Comparison of ENCODE assay signal across 28 cellular contexts in the genomic region with DNA sequence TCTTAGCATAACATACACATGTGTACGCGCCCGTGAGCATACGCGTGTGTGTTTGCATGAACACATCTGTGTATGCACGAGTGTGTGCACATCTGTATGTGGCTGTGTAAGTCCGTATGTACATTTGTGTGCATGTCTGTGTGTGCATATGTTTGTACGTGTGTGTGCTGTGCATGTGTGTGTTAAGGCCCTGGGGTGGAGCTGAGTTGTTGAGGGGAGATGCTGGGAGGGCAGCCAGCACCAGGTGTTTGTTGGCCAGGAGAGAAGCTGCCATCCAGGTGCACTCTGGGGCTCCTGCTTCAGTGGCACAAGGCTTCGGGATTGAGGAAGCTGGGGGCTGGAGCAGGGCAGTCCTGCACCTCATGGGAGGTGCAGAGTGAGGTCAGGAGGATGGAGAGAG.
"Had no signal": no experiment of that assay in that cellular context is flagged by ENCODE, and none has a peak within 500 bp of the region (broad histone marks: within the 10 kb centered on the region; RNA-seq: fewer than 3 reads in every experiment).

No MANE protein-coding gene starts in this region.

- DNase-seq: naive thymus-derived CD8-positive, alpha-beta T cell; nephron progenitor cell; nucleus accumbens; pancreas; retina; right cardiac atrium; right lobe of liver; sigmoid colon; small intestine; stimulated activated CD4-positive, alpha-beta T cell treated with anti-CD3 and anti-CD28 coated beads, Interleukin-15, amount 100 ng/mL, for 24 hours; stimulated activated CD4-positive, alpha-beta T cell treated with anti-CD3 and anti-CD28 coated beads, Interleukin-2, amount 100 ng/mL, for 24 hours; stimulated activated CD4-positive, alpha-beta T cell treated with anti-CD3 and anti-CD28 coated beads, Interleukin-2, amount 100 ng/mL, for 48 hours; stimulated activated CD4-positive, alpha-beta T cell treated with anti-CD3 and anti-CD28 coated beads, Interleukin-4, amount 100 ng/mL, for 24 hours; stimulated activated naive B cell treated with anti-CD40 and anti-IgM and Interleukin-4, amounts not matched to agents 10 μg/mL and 1 μg/mL and 100 μg/mL, for 72 hours; stimulated activated naive CD4-positive, alpha-beta T cell treated with Interleukin-2 at 50 U/mL for 16 hours; stomach; thyroid gland; trophoblast cell; uterus had no signal

- H3K4me1 ChIP-seq: prostate gland had no signal

- H3K27me3 ChIP-seq: uterus had no signal

- FAIRE-seq: pancreas, small intestine had no signal

- H3K27ac Mint-ChIP-seq: naive thymus-derived CD8-positive, alpha-beta T cell; natural killer cell treated with Interleukin-12 subunit alpha and Interleukin-12 subunit beta and Interleukin-15 and Interleukin-18, amount 100 ng/mL, for 72 hours; nephron progenitor cell; stimulated activated effector memory CD8-positive, alpha-beta T cell treated with anti-CD3 and anti-CD28 coated beads, Interleukin-12 subunit alpha, Interleukin-12 subunit beta, amount 100 ng/mL, for 72 hours; stimulated activated naive B cell treated with anti-CD40 and anti-IgM and Interleukin-4, amounts not matched to agents 10 μg/mL and 1 μg/mL and 100 μg/mL, for 72 hours; stimulated activated naive CD8-positive, alpha-beta T cell treated with anti-CD3 and anti-CD28 coated beads, Interleukin-15, Interleukin-2, amounts not matched to agents 100 ng/mL and 50 ng/mL, for 24 hours had no signal

- H3K27ac ChIP-seq: neutrophil, pancreas, prostate gland, right lobe of liver, sigmoid colon, stomach, thoracic aorta, thyroid gland, tibial nerve, upper lobe of left lung, uterus had no signal

- H3K9me3 Mint-ChIP-seq: naive thymus-derived CD8-positive, alpha-beta T cell; natural killer cell treated with Interleukin-12 subunit alpha and Interleukin-12 subunit beta and Interleukin-15 and Interleukin-18, amount 100 ng/mL, for 72 hours; nephron progenitor cell; neural crest cell; stimulated activated effector memory CD8-positive, alpha-beta T cell treated with anti-CD3 and anti-CD28 coated beads, Interleukin-12 subunit alpha, Interleukin-12 subunit beta, amount 100 ng/mL, for 72 hours; stimulated activated naive B cell treated with anti-CD40 and anti-IgM and Interleukin-4, amounts not matched to agents 10 μg/mL and 1 μg/mL and 100 μg/mL, for 72 hours; stimulated activated naive CD8-positive, alpha-beta T cell treated with anti-CD3 and anti-CD28 coated beads, Interleukin-15, Interleukin-2, amounts not matched to agents 100 ng/mL and 50 ng/mL, for 24 hours had no signal

- ATAC-seq: naive thymus-derived CD8-positive, alpha-beta T cell; natural killer cell treated with Interleukin-12 subunit alpha and Interleukin-12 subunit beta and Interleukin-15 and Interleukin-18, amount 100 ng/mL, for 72 hours; stimulated activated effector memory CD8-positive, alpha-beta T cell treated with anti-CD3 and anti-CD28 coated beads, Interleukin-12 subunit alpha, Interleukin-12 subunit beta, amount 100 ng/mL, for 72 hours; stimulated activated naive B cell treated with anti-CD40 and anti-IgM and Interleukin-4, amounts not matched to agents 10 μg/mL and 1 μg/mL and 100 μg/mL, for 72 hours had no signal

- H3K36me3 Mint-ChIP-seq: naive thymus-derived CD8-positive, alpha-beta T cell; natural killer cell treated with Interleukin-12 subunit alpha and Interleukin-12 subunit beta and Interleukin-15 and Interleukin-18, amount 100 ng/mL, for 72 hours; stimulated activated effector memory CD8-positive, alpha-beta T cell treated with anti-CD3 and anti-CD28 coated beads, Interleukin-12 subunit alpha, Interleukin-12 subunit beta, amount 100 ng/mL, for 72 hours; stimulated activated naive B cell treated with anti-CD40 and anti-IgM and Interleukin-4, amounts not matched to agents 10 μg/mL and 1 μg/mL and 100 μg/mL, for 72 hours had no signal

- H3K4me3 ChIP-seq: pancreas, prostate gland, right lobe of liver, sigmoid colon, thoracic aorta, thyroid gland, tibial nerve, upper lobe of left lung, uterus had no signal

- H3K9me3 ChIP-seq: neutrophil, pancreas, prostate gland, right lobe of liver, sigmoid colon, stomach, thoracic aorta, thyroid gland, tibial nerve, upper lobe of left lung, uterus had no signal

- H3K36me3 ChIP-seq: neutrophil, pancreas, prostate gland, right lobe of liver, sigmoid colon, stomach, thoracic aorta, thyroid gland, tibial nerve, upper lobe of left lung, uterus had no signal

- H3K4me3 Mint-ChIP-seq: nephron progenitor cell; neural crest cell; stimulated activated naive CD8-positive, alpha-beta T cell treated with anti-CD3 and anti-CD28 coated beads, Interleukin-15, Interleukin-2, amounts not matched to agents 100 ng/mL and 50 ng/mL, for 24 hours had no signal
